Comparison of ENCODE assay signal across 25 cellular contexts in the genomic region with DNA sequence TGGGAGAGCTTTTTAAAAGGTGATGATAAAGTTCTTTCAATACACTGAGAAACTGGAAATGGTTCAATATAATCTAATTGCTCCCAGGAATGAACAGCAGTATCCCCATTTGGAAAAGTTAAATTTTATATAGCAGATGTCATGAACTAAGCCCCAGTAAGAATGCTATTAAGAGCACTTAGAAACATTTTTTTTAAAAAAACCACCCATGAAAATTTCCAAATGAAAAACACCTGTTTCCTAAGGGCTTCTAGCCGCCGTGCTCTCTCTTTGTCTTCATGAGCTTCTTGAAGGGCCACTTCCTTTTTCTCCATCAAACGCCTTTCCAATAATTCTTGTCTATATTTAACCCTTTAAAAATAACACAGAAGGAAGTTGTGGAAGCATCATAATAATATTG.
DNase-seq lines count a peak whose midpoint lies in the region; ATAC-seq and TF ChIP-seq lines count a peak whose summit lies in the region.
"Had no signal": no experiment of that assay in that cellular context is flagged by ENCODE, and none has a peak within 500 bp of the region (broad histone marks: within the 10 kb centered on the region; RNA-seq: fewer than 3 reads in every experiment).

No MANE protein-coding gene starts in this region.

- H3K4ac ChIP-seq in neuronal stem cell (ENCODE audit: low read length), result no peak overlapping the region

- H3K27ac ChIP-seq in neuronal stem cell (replicated peaks; ENCODE audit: low read length), result no peak overlapping the region
- H3K27ac ChIP-seq: GM23248, PC-9 had no signal

- no peak overlapping the region for H3K14ac ChIP-seq in neuronal stem cell (ENCODE audit: low read length)

- H2AFZ ChIP-seq in neuronal stem cell (ENCODE audit: low read length), result no peak overlapping the region
- H2AFZ ChIP-seq: GM23248, PC-9 had no signal

- no peak overlapping the region for H4K8ac ChIP-seq in neuronal stem cell (ENCODE audit: low read depth, low read length)

- POLR2A ChIA-PET in BJ (lab: Charles Lee), result interaction anchor here (0.5 kb wide), 1 partner anchor 24 kb away, joined by 3 read pairs; no protein-coding TSS in a partner anchor

- 0 out of 3 replicates have a peak, but pooled peaks have one; percentile 35 for ATAC-seq in SK-N-SH treated with all-trans-retinoic acid at 6 μM for 48 hours
- ATAC-seq: GM12878, HCT116, T-cell had no signal

- in situ Hi-C loops in KBM-7 (cut with MboI; ENCODE audit: low pct_unique_long_range_greater_than_20kb, low sequenced_read_pairs), result no loop called here

- H3K27ac Mint-ChIP-seq in endothelial cell (ENCODE audit: unreplicated experiment), result no peak overlapping the region
- H3K27ac Mint-ChIP-seq: CD4-positive, CD25-positive, alpha-beta regulatory T cell; T-cell had no signal

- H3K4me3 Mint-ChIP-seq in endothelial cell (ENCODE audit: unreplicated experiment), result no peak overlapping the region
- H3K4me3 Mint-ChIP-seq: CD4-positive, CD25-positive, alpha-beta regulatory T cell; T-cell had no signal

- H3K18ac ChIP-seq in neuronal stem cell (ENCODE audit: low read length), result no peak overlapping the region

- TF ChIP-seq CTCF in BJ (IDR thresholded peaks at IDR 0.05; ENCODE audit: insufficient read depth, low read depth, low read length) (no peak), endothelial cell (IDR thresholded peaks at IDR 0.05; ENCODE audit: unreplicated experiment) (no peak), GM10266 (IDR thresholded peaks at IDR 0.05; ENCODE audit: control insufficient read depth, insufficient read depth, low read depth, missing control alignments) (no peak)

- H3K4me3 ChIP-seq in BJ (ENCODE audit: low read depth, low read length), result no peak overlapping the region
- no peak overlapping the region for H3K4me3 ChIP-seq in neuronal stem cell (ENCODE audit: low read length in 2 of 2)
- H3K4me3 ChIP-seq: GM12878, GM23248, PC-9 had no signal

- H3K27me3 Mint-ChIP-seq in endothelial cell (ENCODE audit: unreplicated experiment), result no peaks in the 10 kb centered on the region

- no peaks in the 10 kb centered on the region for H3K36me3 ChIP-seq in BJ (ENCODE audit: control insufficient read depth, insufficient read depth, low read length)
- no peaks in the 10 kb centered on the region for H3K36me3 ChIP-seq in neuronal stem cell (replicated peaks in 1 of 2; ENCODE audit: control insufficient read depth in 2 of 2, insufficient read depth in 2 of 2, low read length in 2 of 2)

- no peaks in the 10 kb centered on the region for H3K9me3 ChIP-seq in neuronal stem cell (replicated peaks in 1 of 2; ENCODE audit: control insufficient read depth in 2 of 2, insufficient read depth in 1 of 2, low read depth in 1 of 2, low read length in 2 of 2)

- H3K23ac ChIP-seq in neuronal stem cell (ENCODE audit: low read depth, low read length, poor library complexity), result no peak overlapping the region

- H3K79me1 ChIP-seq in neuronal stem cell (ENCODE audit: low read depth, low read length), result no peaks in the 10 kb centered on the region

- H3K27me3 ChIP-seq in BJ (ENCODE audit: control insufficient read depth, insufficient read depth, low read length), result peaks cover 5% of the 10 kb centered on the region
- peaks cover 0 to 9% (median 0%) of the 10 kb centered on the region in 3 experiments for H3K27me3 ChIP-seq in neuronal stem cell (ENCODE audit: control insufficient read depth in 3 of 3, insufficient read depth in 3 of 3, low read depth in 1 of 3, low read length in 3 of 3)

- H3K4me1 ChIP-seq in neuronal stem cell (ENCODE audit: control insufficient read depth in 2 of 2, insufficient read depth in 1 of 2, low read depth in 1 of 2, low read length in 2 of 2), result peaks cover 0 to 4% of the 10 kb centered on the region in 2 donors

- no peak overlapping the region for H2BK15ac ChIP-seq in neuronal stem cell (ENCODE audit: low read length)

- no peaks in the 10 kb centered on the region for H3K36me3 Mint-ChIP-seq in endothelial cell (ENCODE audit: low read depth, unreplicated experiment)
- H3K36me3 Mint-ChIP-seq: CD4-positive, CD25-positive, alpha-beta regulatory T cell; T-cell had no signal

- no peaks in the 10 kb centered on the region for H3K9me3 Mint-ChIP-seq in endothelial cell (ENCODE audit: unreplicated experiment)
- H3K9me3 Mint-ChIP-seq: T-cell had no signal

- CTCF ChIA-PET in BJ (lab: Yijun Ruan, JAX), result interaction anchor here (1.2 to 4.1 kb wide), 8 partner anchors 10 to 578 kb away, joined by 3 to 36 read pairs (median 6); no protein-coding TSS in a partner anchor

- H2BK120ac ChIP-seq in neuronal stem cell (ENCODE audit: low read depth, low read length), result no peak overlapping the region

- no CpG with 5 or more reads among the region's 3 CpGs for WGBS in neuronal stem cell (ENCODE audit: extremely low coverage in 2 of 2, insufficient read length in 2 of 2, insufficient replicate concordance in 1 of 2), 2 donors

- peaks cover 18% of the 10 kb centered on the region for H3K4me1 Mint-ChIP-seq in endothelial cell (ENCODE audit: unreplicated experiment)
- H3K4me1 Mint-ChIP-seq: CD4-positive, CD25-positive, alpha-beta regulatory T cell; T-cell had no signal

- no peak overlapping the region for H2BK12ac ChIP-seq in neuronal stem cell (ENCODE audit: low read length)

- no peak overlapping the region for H4K91ac ChIP-seq in neuronal stem cell (ENCODE audit: low read depth, low read length, poor library complexity)

- no peak overlapping the region for H2AK5ac ChIP-seq in neuronal stem cell (ENCODE audit: low read depth, low read length)

- DNase-seq in BJ (ENCODE audit: low read depth) (peak; percentile 52), KBM-7 (peak; percentile 57), NOMO-1 (lab: John Stamatoyannopoulos, UW; ENCODE audit: unreplicated experiment in 2 of 2) (peak; percentile 29 to 34), neuronal stem cell (ENCODE audit: low spot score) (no peak), endothelial cell (ENCODE audit: low spot score) (no peak), ecto neural progenitor cell (ENCODE audit: low spot score) (no peak), GM10266 (ENCODE audit: extremely low spot score) (no peak)
- DNase-seq: CD4-positive, CD25-positive, alpha-beta regulatory T cell; COR-L47; DMS 273 treated with DMSO at 0.1 percent for 48 hours; GDM1; GM23248; KG1; NCI-H1092; NCI-H1436 treated with DMSO at 0.1 percent for 48 hours; NCI-H2029; NCI-H2171 treated with DMSO at 0.1 percent for 48 hours; NCI-H446; NCI-H748 treated with DMSO at 0.1 percent for 48 hours; NK-92 treated with Interleukin-12 subunit alpha and Interleukin-12 subunit beta, amount 100 ng/mL, for 24 hours; PC-9; T-cell had no signal

- H3K4me2 ChIP-seq in neuronal stem cell (ENCODE audit: insufficient read depth, low read length, poor library complexity, severe bottlenecking), result no peak overlapping the region
- H3K4me2 ChIP-seq: PC-9 had no signal

- no peak overlapping the region for H3K9ac ChIP-seq in neuronal stem cell (ENCODE audit: low read depth, low read length, poor library complexity)
- H3K9ac ChIP-seq: GM23248 had no signal

- no peak overlapping the region for H2BK5ac ChIP-seq in neuronal stem cell (ENCODE audit: low read length)

TF ChIP-seq in SK-N-SH treated with all-trans-retinoic acid at 6 μM for 48 hours, 23 proteins besides CTCF, POLR2A, EP300 and RAD21:
- TF ChIP-seq ESRRG (CRISPR knock-in tag; IDR thresholded peaks at IDR 0.05) (no peak), TCF4 (CRISPR knock-in tag; IDR thresholded peaks at IDR 0.05; ENCODE audit: borderline replicate concordance) (peak; percentile 83), SNAI2 (CRISPR knock-in tag; IDR thresholded peaks at IDR 0.05) (peak; percentile 70; the same call in 1 of the 2 replicates), ZFP30 (CRISPR knock-in tag; IDR thresholded peaks at IDR 0.05) (no peak), OSR1 (CRISPR knock-in tag; IDR thresholded peaks at IDR 0.05) (no peak), ISL1 (CRISPR knock-in tag; IDR thresholded peaks at IDR 0.05) (peak; percentile 95)
- TF ChIP-seq, protein P1, sequence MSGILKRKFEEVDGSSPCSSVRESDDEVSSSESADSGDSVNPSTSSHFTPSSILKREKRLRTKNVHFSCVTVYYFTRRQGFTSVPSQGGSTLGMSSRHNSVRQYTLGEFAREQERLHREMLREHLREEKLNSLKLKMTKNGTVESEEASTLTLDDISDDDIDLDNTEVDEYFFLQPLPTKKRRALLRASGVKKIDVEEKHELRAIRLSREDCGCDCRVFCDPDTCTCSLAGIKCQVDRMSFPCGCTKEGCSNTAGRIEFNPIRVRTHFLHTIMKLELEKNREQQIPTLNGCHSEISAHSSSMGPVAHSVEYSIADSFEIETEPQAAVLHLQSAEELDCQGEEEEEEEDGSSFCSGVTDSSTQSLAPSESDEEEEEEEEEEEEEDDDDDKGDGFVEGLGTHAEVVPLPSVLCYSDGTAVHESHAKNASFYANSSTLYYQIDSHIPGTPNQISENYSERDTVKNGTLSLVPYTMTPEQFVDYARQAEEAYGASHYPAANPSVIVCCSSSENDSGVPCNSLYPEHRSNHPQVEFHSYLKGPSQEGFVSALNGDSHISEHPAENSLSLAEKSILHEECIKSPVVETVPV (CRISPR knock-in tag; IDR thresholded peaks at IDR 0.05), result 0 out of 2 replicates have a peak, but pooled peaks have one; percentile 39
- TF ChIP-seq, protein P2, sequence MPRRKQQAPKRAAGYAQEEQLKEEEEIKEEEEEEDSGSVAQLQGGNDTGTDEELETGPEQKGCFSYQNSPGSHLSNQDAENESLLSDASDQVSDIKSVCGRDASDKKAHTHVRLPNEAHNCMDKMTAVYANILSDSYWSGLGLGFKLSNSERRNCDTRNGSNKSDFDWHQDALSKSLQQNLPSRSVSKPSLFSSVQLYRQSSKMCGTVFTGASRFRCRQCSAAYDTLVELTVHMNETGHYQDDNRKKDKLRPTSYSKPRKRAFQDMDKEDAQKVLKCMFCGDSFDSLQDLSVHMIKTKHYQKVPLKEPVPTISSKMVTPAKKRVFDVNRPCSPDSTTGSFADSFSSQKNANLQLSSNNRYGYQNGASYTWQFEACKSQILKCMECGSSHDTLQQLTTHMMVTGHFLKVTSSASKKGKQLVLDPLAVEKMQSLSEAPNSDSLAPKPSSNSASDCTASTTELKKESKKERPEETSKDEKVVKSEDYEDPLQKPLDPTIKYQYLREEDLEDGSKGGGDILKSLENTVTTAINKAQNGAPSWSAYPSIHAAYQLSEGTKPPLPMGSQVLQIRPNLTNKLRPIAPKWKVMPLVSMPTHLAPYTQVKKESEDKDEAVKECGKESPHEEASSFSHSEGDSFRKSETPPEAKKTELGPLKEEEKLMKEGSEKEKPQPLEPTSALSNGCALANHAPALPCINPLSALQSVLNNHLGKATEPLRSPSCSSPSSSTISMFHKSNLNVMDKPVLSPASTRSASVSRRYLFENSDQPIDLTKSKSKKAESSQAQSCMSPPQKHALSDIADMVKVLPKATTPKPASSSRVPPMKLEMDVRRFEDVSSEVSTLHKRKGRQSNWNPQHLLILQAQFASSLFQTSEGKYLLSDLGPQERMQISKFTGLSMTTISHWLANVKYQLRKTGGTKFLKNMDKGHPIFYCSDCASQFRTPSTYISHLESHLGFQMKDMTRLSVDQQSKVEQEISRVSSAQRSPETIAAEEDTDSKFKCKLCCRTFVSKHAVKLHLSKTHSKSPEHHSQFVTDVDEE (CRISPR knock-in tag; IDR thresholded peaks at IDR 0.05), result peak; percentile 63

Comparison
In these comparisons a context has a peak if more than half of its experiments do, and no peak if none do; other contexts are left out.
1. DNase-seq: peak in BJ (single experiment), KBM-7 (single experiment) and NOMO-1 (2 of 2); none in neuronal stem cell (single experiment), endothelial cell (single experiment), ecto neural progenitor cell (single experiment) and GM10266 (single experiment).